21 cellular contexts compared by ENCODE assay signal in the genomic region with DNA sequence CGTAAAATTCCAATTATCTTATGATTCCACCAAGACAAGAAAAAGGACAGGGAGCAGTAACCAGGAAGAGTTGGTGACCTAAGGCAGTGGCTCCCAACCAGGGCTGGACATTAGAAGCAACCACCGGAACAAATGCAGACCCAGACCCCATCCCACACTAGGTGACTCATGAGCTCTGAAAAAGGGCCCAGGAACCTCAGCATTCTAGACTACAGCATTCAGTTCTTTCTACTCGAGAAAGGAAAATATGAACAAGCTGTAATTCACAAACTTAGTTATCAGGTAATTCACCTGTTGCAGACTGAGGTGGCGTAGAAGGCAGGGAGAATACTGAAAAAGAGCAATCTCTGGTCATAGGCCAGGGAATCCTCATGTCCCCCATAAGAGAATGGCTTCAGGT.
DNase-seq lines count a peak whose midpoint lies in the region; ATAC-seq and TF ChIP-seq lines count a peak whose summit lies in the region.
"Had no signal": no experiment of that assay in that cellular context is flagged by ENCODE, and none has a peak within 500 bp of the region (broad histone marks: within the 10 kb centered on the region; RNA-seq: fewer than 3 reads in every experiment).

No MANE protein-coding gene starts in this region.

- intact Hi-C loops in activated CD4-positive, alpha-beta T cell treated with anti-CD3 and anti-CD28 coated beads, Interleukin-2, amount 10 ng/mL, durations not matched to agents 24 days and 14 days (cut with micrococcal nuclease), result no loop called here

- no peak for TF ChIP-seq POLR2A in Peyer's patch (IDR thresholded peaks at IDR 0.05)

- peaks cover 100% of the 10 kb centered on the region for H3K4me1 ChIP-seq in CD4-positive, CD25-positive, alpha-beta regulatory T cell (ENCODE audit: control insufficient read depth, insufficient read depth, low read length, poor library complexity, severe bottlenecking)
- H3K4me1 ChIP-seq in Peyer's patch, result peaks cover 0 to 11% (median 0%) of the 10 kb centered on the region in 4 donors
- H3K4me1 ChIP-seq: foreskin keratinocyte, prostate gland, vagina had no signal

- ATAC-seq in CD4-positive, CD25-positive, alpha-beta regulatory T cell (ENCODE audit: low read depth in 2 of 2), result peak in 1 of 2 donors; percentile 17
- peak; percentile 68 for ATAC-seq in activated T-helper 17 cell treated with anti-CD3 and anti-CD28 coated beads, Interleukin-2, amount 50 U/mL, for 72 hours (replicated peaks)
- ATAC-seq: foreskin keratinocyte, Right ventricle myocardium inferior had no signal

- peaks cover 65% of the 10 kb centered on the region for H3K36me3 Mint-ChIP-seq in activated CD4-positive, alpha-beta T cell treated with anti-CD3 and anti-CD28 coated beads, Interleukin-2, amount 10 ng/mL, durations not matched to agents 24 days and 14 days (ENCODE audit: low read depth)
- peaks cover 39% of the 10 kb centered on the region for H3K36me3 Mint-ChIP-seq in CD4-positive, CD25-positive, alpha-beta regulatory T cell
- peaks cover 98% of the 10 kb centered on the region for H3K36me3 Mint-ChIP-seq in activated T-helper 17 cell treated with anti-CD3 and anti-CD28 coated beads, Interleukin-2, amount 50 U/mL, for 72 hours (ENCODE audit: low read depth)

- no peaks in the 10 kb centered on the region for H3K27me3 Mint-ChIP-seq in activated CD4-positive, alpha-beta T cell treated with anti-CD3 and anti-CD28 coated beads, Interleukin-2, amount 10 ng/mL, durations not matched to agents 24 days and 14 days
- H3K27me3 Mint-ChIP-seq in CD4-positive, CD25-positive, alpha-beta regulatory T cell, result peaks cover 6% of the 10 kb centered on the region
- no peaks in the 10 kb centered on the region for H3K27me3 Mint-ChIP-seq in activated T-helper 17 cell treated with anti-CD3 and anti-CD28 coated beads, Interleukin-2, amount 50 U/mL, for 72 hours

- H3K4me1 Mint-ChIP-seq in activated CD4-positive, alpha-beta T cell treated with anti-CD3 and anti-CD28 coated beads, Interleukin-2, amount 10 ng/mL, durations not matched to agents 24 days and 14 days, result peaks cover 63% of the 10 kb centered on the region
- peaks cover 44 to 91% (median 67%) of the 10 kb centered on the region in 4 donors for H3K4me1 Mint-ChIP-seq in CD4-positive, CD25-positive, alpha-beta regulatory T cell
- peaks cover 39% of the 10 kb centered on the region for H3K4me1 Mint-ChIP-seq in activated T-helper 17 cell treated with anti-CD3 and anti-CD28 coated beads, Interleukin-2, amount 50 U/mL, for 72 hours

- DNase-seq in activated CD4-positive, alpha-beta T cell treated with anti-CD3 and anti-CD28 coated beads, Interleukin-2, amount 10 ng/mL, durations not matched to agents 24 days and 14 days, result no peak
- no peak for DNase-seq in activated CD4-positive, alpha-beta T cell treated with anti-CD3 and anti-CD28 coated beads, Interleukin-2, amount 50 U/mL, for 1 hour
- DNase-seq in CD4-positive, CD25-positive, alpha-beta regulatory T cell, result no peak
- DNase-seq in kidney tubule cell (ENCODE audit: low spot score), result peak; percentile 55
- DNase-seq in middle frontal gyrus (ENCODE audit: extremely low spot score, low spot score), result no peak
- no peak for DNase-seq in Peyer's patch
- DNase-seq in putamen (ENCODE audit: low spot score), result no peak
- DNase-seq: DMS53, foreskin keratinocyte, H7, hypothalamus, NCI-H1105, NCI-H2081, small intestine, substantia nigra had no signal

- H3K27me3 ChIP-seq in CD4-positive, CD25-positive, alpha-beta regulatory T cell (ENCODE audit: control insufficient read depth, insufficient read depth, low read length), result no peaks in the 10 kb centered on the region
- no peaks in the 10 kb centered on the region for H3K27me3 ChIP-seq in Peyer's patch
- H3K27me3 ChIP-seq: foreskin keratinocyte, vagina had no signal

- H3K9me3 ChIP-seq in CD4-positive, CD25-positive, alpha-beta regulatory T cell (ENCODE audit: control insufficient read depth in 2 of 2, low read length in 2 of 2), result no peaks in the 10 kb centered on the region
- no peaks in the 10 kb centered on the region for H3K9me3 ChIP-seq in Peyer's patch
- H3K9me3 ChIP-seq: prostate gland, vagina had no signal

- H3K36me3 ChIP-seq in CD4-positive, CD25-positive, alpha-beta regulatory T cell (ENCODE audit: control insufficient read depth, insufficient read depth, low read length), result peaks cover 9% of the 10 kb centered on the region
- no peaks in the 10 kb centered on the region for H3K36me3 ChIP-seq in Peyer's patch
- H3K36me3 ChIP-seq: prostate gland, vagina had no signal

- H3K27ac Mint-ChIP-seq in activated CD4-positive, alpha-beta T cell treated with anti-CD3 and anti-CD28 coated beads, Interleukin-2, amount 10 ng/mL, durations not matched to agents 24 days and 14 days, result peak overlapping the region; percentile 82
- peak overlapping the region; percentile 82 to 99 (median 98) for H3K27ac Mint-ChIP-seq in CD4-positive, CD25-positive, alpha-beta regulatory T cell
- H3K27ac Mint-ChIP-seq in activated T-helper 17 cell treated with anti-CD3 and anti-CD28 coated beads, Interleukin-2, amount 50 U/mL, for 72 hours, result peak overlapping the region; percentile 37

- TF ChIP-seq CTCF in Peyer's patch (IDR thresholded peaks at IDR 0.05), result no peak

- no peaks in the 10 kb centered on the region for H3K9me3 Mint-ChIP-seq in activated CD4-positive, alpha-beta T cell treated with anti-CD3 and anti-CD28 coated beads, Interleukin-2, amount 10 ng/mL, durations not matched to agents 24 days and 14 days
- peaks cover 0 to 1% (median 0%) of the 10 kb centered on the region in 7 donors for H3K9me3 Mint-ChIP-seq in CD4-positive, CD25-positive, alpha-beta regulatory T cell
- no peaks in the 10 kb centered on the region for H3K9me3 Mint-ChIP-seq in activated T-helper 17 cell treated with anti-CD3 and anti-CD28 coated beads, Interleukin-2, amount 50 U/mL, for 72 hours

- H3K27ac ChIP-seq in CD4-positive, CD25-positive, alpha-beta regulatory T cell (ENCODE audit: insufficient read depth, low read length, poor library complexity, severe bottlenecking), result peak overlapping the region; percentile 94
- no peak overlapping the region for H3K27ac ChIP-seq in Peyer's patch
- H3K27ac ChIP-seq: C4-2B, epithelial cell of prostate, foreskin keratinocyte, prostate gland, vagina had no signal

- H3K4me3 ChIP-seq in CD4-positive, CD25-positive, alpha-beta regulatory T cell (ENCODE audit: low read depth, low read length), result peak overlapping the region; percentile 84
- no peak overlapping the region for H3K4me3 ChIP-seq in Peyer's patch
- H3K4me3 ChIP-seq: prostate gland, vagina had no signal

- peak overlapping the region; percentile 70 for H3K4me3 Mint-ChIP-seq in activated CD4-positive, alpha-beta T cell treated with anti-CD3 and anti-CD28 coated beads, Interleukin-2, amount 10 ng/mL, durations not matched to agents 24 days and 14 days
- peak overlapping the region; percentile 61 to 92 (median 78) for H3K4me3 Mint-ChIP-seq in CD4-positive, CD25-positive, alpha-beta regulatory T cell
- peak overlapping the region; percentile 80 for H3K4me3 Mint-ChIP-seq in activated T-helper 17 cell treated with anti-CD3 and anti-CD28 coated beads, Interleukin-2, amount 50 U/mL, for 72 hours

Comparison
In these comparisons a context has a peak if more than half of its experiments do, and no peak if none do; other contexts are left out.
1. H3K27ac Mint-ChIP-seq: peak in every context shown above with its lines; median percentile 98 in CD4-positive, CD25-positive, alpha-beta regulatory T cell; 82 in activated CD4-positive, alpha-beta T cell treated with anti-CD3 and anti-CD28 coated beads, Interleukin-2, amount 10 ng/mL, durations not matched to agents 24 days and 14 days; 37 in activated T-helper 17 cell treated with anti-CD3 and anti-CD28 coated beads, Interleukin-2, amount 50 U/mL, for 72 hours.